ENCODE assay signal across 22 cellular contexts in the genomic region with DNA sequence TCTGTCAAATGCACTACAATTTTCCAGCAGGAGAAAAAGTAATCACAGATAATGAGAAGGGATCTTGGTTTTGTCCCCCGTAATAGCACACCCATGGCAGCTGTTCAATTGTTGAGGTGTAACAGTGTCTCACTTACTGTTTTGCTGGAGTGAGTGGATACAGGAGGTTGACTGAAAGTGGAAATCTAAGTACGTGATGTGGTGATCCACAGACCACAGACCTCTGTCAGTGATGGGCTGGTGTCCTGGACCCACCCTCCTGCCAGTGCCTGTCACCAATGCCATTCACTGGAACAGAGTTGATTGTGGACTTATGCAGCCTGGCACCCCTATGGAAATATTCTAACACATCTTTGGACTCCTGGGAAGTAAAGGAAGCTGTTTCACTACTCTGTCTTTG.
"Had no signal": no experiment of that assay in that cellular context is flagged by ENCODE, and none has a peak within 500 bp of the region (broad histone marks: within the 10 kb centered on the region; RNA-seq: fewer than 3 reads in every experiment).

No MANE protein-coding gene starts in this region.

- H3K4me3 ChIP-seq: coronary artery, dorsolateral prefrontal cortex, esophagus muscularis mucosa, gastroesophageal sphincter, heart left ventricle, hepatocyte, left ventricle myocardium inferior, lower lobe of right lung, mucosa of descending colon had no signal

- H3K4me3 Mint-ChIP-seq: mesothelial cell of epicardium had no signal

- H3K4me1 Mint-ChIP-seq: mesothelial cell of epicardium had no signal

- H3K36me3 Mint-ChIP-seq: immature natural killer cell, mesothelial cell of epicardium had no signal

- H3K9me3 Mint-ChIP-seq: immature natural killer cell, mesothelial cell of epicardium had no signal

- ATAC-seq: foreskin keratinocyte, gastroesophageal sphincter, heart left ventricle, left colon, left lobe of liver, lower lobe of right lung, mucosa of descending colon had no signal

- DNase-seq: dermis blood vessel endothelial cell; dorsolateral prefrontal cortex; effector CD4-positive, alpha-beta T cell; effector memory CD4-positive, alpha-beta T cell; foreskin keratinocyte; heart left ventricle; hypothalamus; islet precursor cell; kidney; kidney glomerular epithelial cell; left colon; left ventricle myocardium inferior; lower lobe of right lung; mesenchymal stem cell; mucosa of descending colon had no signal

- H3K27ac Mint-ChIP-seq: mesothelial cell of epicardium had no signal
